In genomic region chr20:60820918-60821317, GRCh38 we compare ENCODE assay signal across 27 cellular contexts.
DNase-seq lines count a peak whose midpoint lies in the region; ATAC-seq and TF ChIP-seq lines count a peak whose summit lies in the region.
"Had no signal": no experiment of that assay in that cellular context is flagged by ENCODE, and none has a peak within 500 bp of the region (broad histone marks: within the 10 kb centered on the region; RNA-seq: fewer than 3 reads in every experiment).

No MANE protein-coding gene starts in this region.

- POLR2A ChIA-PET in CD4-positive, alpha-beta memory T cell (lab: Charles Lee; ENCODE audit: partially characterized antibody), result no interaction called here

- TF ChIP-seq CTCF in MM.1S (IDR thresholded peaks at IDR 0.05; ENCODE audit: low read length) (no peak), CD14-positive monocyte (IDR thresholded peaks at IDR 0.05) (no peak)

- no peaks in the 10 kb centered on the region for H3K27me3 Mint-ChIP-seq in activated CD8-positive, alpha-beta memory T cell treated with anti-CD3 and anti-CD28 coated beads, Interleukin-2, amount 10 ng/mL, durations not matched to agents 7 days and 5 days
- peaks cover 0 to 2% of the 10 kb centered on the region in 2 donors for H3K27me3 Mint-ChIP-seq in CD4-positive, alpha-beta memory T cell
- peaks cover 24% of the 10 kb centered on the region for H3K27me3 Mint-ChIP-seq in activated T-helper 17 cell treated with anti-CD3 and anti-CD28 coated beads, Interleukin-2, amount 50 U/mL, for 72 hours
- H3K27me3 Mint-ChIP-seq in CD14-positive monocyte (ENCODE audit: low read depth in 3 of 3), result peaks cover 2 to 12% (median 2%) of the 10 kb centered on the region in 3 donors
- H3K27me3 Mint-ChIP-seq: B cell had no signal

- H3K27me3 ChIP-seq in CD4-positive, alpha-beta memory T cell (ENCODE audit: insufficient read depth, low read length), result no peaks in the 10 kb centered on the region
- no peaks in the 10 kb centered on the region for H3K27me3 ChIP-seq in MM.1S (replicated peaks; ENCODE audit: insufficient read depth, low read length)
- H3K27me3 ChIP-seq: colonic mucosa, tibial nerve had no signal

- no peak overlapping the region for H2AFZ ChIP-seq in MM.1S (ENCODE audit: low read length)

- no peaks in the 10 kb centered on the region for H4K20me1 ChIP-seq in MM.1S (ENCODE audit: insufficient read depth, low read length)

- no peaks in the 10 kb centered on the region for H3K9me2 ChIP-seq in MM.1S (replicated peaks; ENCODE audit: insufficient read depth, low read length)

- H3K9me3 Mint-ChIP-seq in activated CD8-positive, alpha-beta memory T cell treated with anti-CD3 and anti-CD28 coated beads, Interleukin-2, amount 10 ng/mL, durations not matched to agents 7 days and 5 days (ENCODE audit: low read depth), result peaks cover 5% of the 10 kb centered on the region
- peaks cover 0 to 5% (median 4%) of the 10 kb centered on the region in 8 donors for H3K9me3 Mint-ChIP-seq in CD4-positive, alpha-beta memory T cell
- H3K9me3 Mint-ChIP-seq in activated T-helper 17 cell treated with anti-CD3 and anti-CD28 coated beads, Interleukin-2, amount 50 U/mL, for 72 hours, result peaks cover 7% of the 10 kb centered on the region
- peaks cover 2 to 9% (median 4%) of the 10 kb centered on the region in 7 donors for H3K9me3 Mint-ChIP-seq in CD14-positive monocyte
- H3K9me3 Mint-ChIP-seq: natural killer cell had no signal

- intact Hi-C loops in CD4-positive, alpha-beta memory T cell (cut with micrococcal nuclease), result no loop called here
- intact Hi-C loops in CD14-positive monocyte (cut with micrococcal nuclease), result no loop called here

- no peaks in the 10 kb centered on the region for H3F3A ChIP-seq in MM.1S (ENCODE audit: insufficient read depth, low read length)

- no peak overlapping the region for H3K27ac ChIP-seq in CD4-positive, alpha-beta memory T cell (ENCODE audit: low read depth, low read length)
- peak overlapping the region; percentile 33; the same call in 1 of the 2 replicates for H3K27ac ChIP-seq in MM.1S (ENCODE audit: low read length)
- H3K27ac ChIP-seq: colonic mucosa, epithelial cell of prostate, tibial nerve had no signal

- H3K9ac ChIP-seq in MM.1S (ENCODE audit: low read length), result no peak overlapping the region

- H3K4me3 Mint-ChIP-seq in activated CD8-positive, alpha-beta memory T cell treated with anti-CD3 and anti-CD28 coated beads, Interleukin-2, amount 10 ng/mL, durations not matched to agents 7 days and 5 days, result no peak overlapping the region
- H3K4me3 Mint-ChIP-seq in CD4-positive, alpha-beta memory T cell, result peak overlapping the region in 2 of 8 donors; percentile 10 to 31
- no peak overlapping the region for H3K4me3 Mint-ChIP-seq in activated T-helper 17 cell treated with anti-CD3 and anti-CD28 coated beads, Interleukin-2, amount 50 U/mL, for 72 hours
- H3K4me3 Mint-ChIP-seq in CD14-positive monocyte, result no peak overlapping the region
- H3K4me3 Mint-ChIP-seq: B cell; HFFc6; natural killer cell; T-helper 2 cell treated with Interferon-gamma antibody and Interleukin-4, amounts not matched to agents 5 μg/mL and 100 μg/mL, for 36 hours had no signal

- H3K36me3 Mint-ChIP-seq in activated CD8-positive, alpha-beta memory T cell treated with anti-CD3 and anti-CD28 coated beads, Interleukin-2, amount 10 ng/mL, durations not matched to agents 7 days and 5 days, result no peaks in the 10 kb centered on the region
- no peaks in the 10 kb centered on the region for H3K36me3 Mint-ChIP-seq in CD4-positive, alpha-beta memory T cell
- no peaks in the 10 kb centered on the region for H3K36me3 Mint-ChIP-seq in activated T-helper 17 cell treated with anti-CD3 and anti-CD28 coated beads, Interleukin-2, amount 50 U/mL, for 72 hours (ENCODE audit: low read depth)
- H3K36me3 Mint-ChIP-seq in CD14-positive monocyte, result no peaks in the 10 kb centered on the region
- H3K36me3 Mint-ChIP-seq: natural killer cell had no signal

- no peak overlapping the region for H3K4me3 ChIP-seq in CD4-positive, alpha-beta memory T cell (ENCODE audit: low read length in 2 of 2)
- H3K4me3 ChIP-seq in MM.1S (ENCODE audit: low read length), result no peak overlapping the region
- H3K4me3 ChIP-seq: colonic mucosa, GM12878, mucosa of descending colon, tibial nerve had no signal

- H3K9me3 ChIP-seq in CD4-positive, alpha-beta memory T cell (ENCODE audit: control insufficient read depth in 1 of 2, low read length in 2 of 2), result no peaks in the 10 kb centered on the region
- no peaks in the 10 kb centered on the region for H3K9me3 ChIP-seq in MM.1S (replicated peaks; ENCODE audit: insufficient read depth, low read length)
- H3K9me3 ChIP-seq: colonic mucosa, mucosa of descending colon, tibial nerve had no signal

- ATAC-seq in activated CD8-positive, alpha-beta memory T cell treated with anti-CD3 and anti-CD28 coated beads, Interleukin-2, amount 10 ng/mL, durations not matched to agents 7 days and 5 days, result no peak
- peak; percentile 63 for ATAC-seq in activated T-helper 17 cell treated with anti-CD3 and anti-CD28 coated beads, Interleukin-2, amount 50 U/mL, for 72 hours (replicated peaks)
- ATAC-seq: GM12878, left colon, mucosa of descending colon, natural killer cell had no signal

- DNase-seq in activated CD8-positive, alpha-beta memory T cell treated with anti-CD3 and anti-CD28 coated beads, Interleukin-2, amount 10 ng/mL, durations not matched to agents 7 days and 5 days, result peak; percentile 41
- no peak for DNase-seq in activated CD8-positive, alpha-beta memory T cell treated with anti-CD3 and anti-CD28 coated beads, Interleukin-2, amount 50 U/mL, for 48 hours
- peak in 3 of 5 donors; percentile 5 to 39 (median 13) for DNase-seq in CD4-positive, alpha-beta memory T cell
- DNase-seq in MM.1S (peak; percentile 75), CD14-positive monocyte (ENCODE audit: low spot score) (no peak)
- DNase-seq in activated effector memory CD4-positive, alpha-beta T cell treated with Interleukin-2 at 50 U/mL for 16 hours, result no peak
- DNase-seq: ACHN; activated CD4-positive, alpha-beta T cell treated with anti-CD3 and anti-CD28 coated beads for 1 hour; activated gamma-delta T cell; colonic mucosa; effector CD4-positive, alpha-beta T cell; HFFc6; left colon; mammary epithelial cell; mucosa of descending colon; natural killer cell; NCI-H1417; NCI-H2029 treated with DMSO at 0.1 percent for 48 hours; NCI-H524; nucleus accumbens; SIG-M5 had no signal

- 0 out of 2 replicates have a peak overlapping the region, but pooled peaks have one; percentile 22 for H3K4me2 ChIP-seq in MM.1S (ENCODE audit: low read depth, low read length)

- H3K36me3 ChIP-seq in CD4-positive, alpha-beta memory T cell (ENCODE audit: insufficient read depth, low read length), result no peaks in the 10 kb centered on the region
- no peaks in the 10 kb centered on the region for H3K36me3 ChIP-seq in MM.1S (replicated peaks; ENCODE audit: insufficient read depth, low read length)
- H3K36me3 ChIP-seq: colonic mucosa, tibial nerve had no signal

- CTCF ChIA-PET in activated CD8-positive, alpha-beta memory T cell treated with anti-CD3 and anti-CD28 coated beads, Interleukin-2, amount 10 ng/mL, durations not matched to agents 7 days and 5 days (lab: Charles Lee), result no interaction called here
- CTCF ChIA-PET in CD4-positive, alpha-beta memory T cell (lab: Charles Lee; ENCODE audit: partially characterized antibody), result no interaction called here

- H3K79me2 ChIP-seq in MM.1S (ENCODE audit: low read length), result no peaks in the 10 kb centered on the region

- no peak overlapping the region for H3K27ac Mint-ChIP-seq in activated CD8-positive, alpha-beta memory T cell treated with anti-CD3 and anti-CD28 coated beads, Interleukin-2, amount 10 ng/mL, durations not matched to agents 7 days and 5 days
- H3K27ac Mint-ChIP-seq in CD4-positive, alpha-beta memory T cell, result no peak overlapping the region
- no peak overlapping the region for H3K27ac Mint-ChIP-seq in activated T-helper 17 cell treated with anti-CD3 and anti-CD28 coated beads, Interleukin-2, amount 50 U/mL, for 72 hours
- H3K27ac Mint-ChIP-seq in CD14-positive monocyte, result no peak overlapping the region
- H3K27ac Mint-ChIP-seq: B cell; HFFc6; natural killer cell; T-helper 2 cell treated with Interferon-gamma antibody and Interleukin-4, amounts not matched to agents 5 μg/mL and 100 μg/mL, for 36 hours had no signal

- peaks cover 6% of the 10 kb centered on the region for H3K4me1 Mint-ChIP-seq in activated CD8-positive, alpha-beta memory T cell treated with anti-CD3 and anti-CD28 coated beads, Interleukin-2, amount 10 ng/mL, durations not matched to agents 7 days and 5 days
- H3K4me1 Mint-ChIP-seq in CD4-positive, alpha-beta memory T cell, result peaks cover 0 to 21% (median 0%) of the 10 kb centered on the region in 4 donors
- H3K4me1 Mint-ChIP-seq in activated T-helper 17 cell treated with anti-CD3 and anti-CD28 coated beads, Interleukin-2, amount 50 U/mL, for 72 hours, result no peaks in the 10 kb centered on the region
- H3K4me1 Mint-ChIP-seq in CD14-positive monocyte, result no peaks in the 10 kb centered on the region
- H3K4me1 Mint-ChIP-seq: B cell, natural killer cell had no signal

- H3K4me1 ChIP-seq in CD4-positive, alpha-beta memory T cell (ENCODE audit: insufficient read depth, low read length), result no peaks in the 10 kb centered on the region
- H3K4me1 ChIP-seq in MM.1S (ENCODE audit: low read length), result peaks cover 10% of the 10 kb centered on the region
- H3K4me1 ChIP-seq: colonic mucosa had no signal

Comparison
In these comparisons a context has a peak if more than half of its experiments do, and no peak if none do; other contexts are left out.
1. DNase-seq: peak in activated CD8-positive, alpha-beta memory T cell treated with anti-CD3 and anti-CD28 coated beads, Interleukin-2, amount 10 ng/mL, durations not matched to agents 7 days and 5 days (single experiment), CD4-positive, alpha-beta memory T cell (3 of 5) and MM.1S (single experiment); none in activated CD8-positive, alpha-beta memory T cell treated with anti-CD3 and anti-CD28 coated beads, Interleukin-2, amount 50 U/mL, for 48 hours (single experiment), activated effector memory CD4-positive, alpha-beta T cell treated with Interleukin-2 at 50 U/mL for 16 hours (single experiment) and CD14-positive monocyte (single experiment).